In genomic region chr7:101108330-101108857, GRCh38 we compare ENCODE assay signal across 1 cellular context.
TF ChIP-seq lines count a peak whose summit lies in the region.

No MANE protein-coding gene starts in this region.

TF ChIP-seq in HepG2, 621 proteins besides CTCF, POLR2A, EP300 and RAD21 (continued from another document and continues in another):
- TF ChIP-seq ZBTB39 (CRISPR knock-in tag; IDR thresholded peaks at IDR 0.05) (no peak), PATZ1 (CRISPR knock-in tag; IDR thresholded peaks at IDR 0.05) (peak; percentile 48; the same call in 1 of the 2 replicates), ZNF772 (CRISPR knock-in tag; IDR thresholded peaks at IDR 0.05) (peak; percentile 41; the same call in 1 of the 2 replicates), ZNF326 (CRISPR knock-in tag; IDR thresholded peaks at IDR 0.05; ENCODE audit: borderline replicate concordance) (no peak), ARID2 (CRISPR knock-in tag; IDR thresholded peaks at IDR 0.05; ENCODE audit: borderline replicate concordance) (no peak), ZNF235 (CRISPR knock-in tag; IDR thresholded peaks at IDR 0.05; ENCODE audit: borderline replicate concordance) (no peak), RERE (CRISPR knock-in tag; IDR thresholded peaks at IDR 0.05; ENCODE audit: low read depth) (0 out of 2 replicates have a peak, but pooled peaks have one; percentile 21), ZNF75D (CRISPR knock-in tag; IDR thresholded peaks at IDR 0.05; ENCODE audit: borderline replicate concordance) (no peak), U2AF1 (optimal IDR thresholded peaks at IDR 0.05; ENCODE audit: low read depth, low read length) (no peak), TEAD2 (CRISPR knock-in tag; IDR thresholded peaks at IDR 0.05) (no peak), CAMTA2 (CRISPR knock-in tag; IDR thresholded peaks at IDR 0.05; ENCODE audit: borderline replicate concordance) (no peak), THYN1 (CRISPR knock-in tag; IDR thresholded peaks at IDR 0.05; ENCODE audit: borderline replicate concordance, low read depth) (no peak), ZNF274 (CRISPR knock-in tag; IDR thresholded peaks at IDR 0.05) (no peak), GPBP1L1 (CRISPR knock-in tag; IDR thresholded peaks at IDR 0.05) (no peak), ZNF101 (CRISPR knock-in tag; IDR thresholded peaks at IDR 0.05; ENCODE audit: borderline replicate concordance, low read depth) (no peak), HOXA3 (CRISPR knock-in tag; IDR thresholded peaks at IDR 0.05) (peak; percentile 61; the same call in 1 of the 2 replicates), SRSF1 (optimal IDR thresholded peaks at IDR 0.05; ENCODE audit: low read depth, low read length) (no peak), ZBTB4 (CRISPR knock-in tag; IDR thresholded peaks at IDR 0.05; ENCODE audit: borderline replicate concordance) (no peak), LRRFIP1 (CRISPR knock-in tag; conservative IDR thresholded peaks at IDR 0.05) (no peak), MED1 (CRISPR knock-in tag; IDR thresholded peaks at IDR 0.05) (peak; percentile 92), ZFP1 (CRISPR knock-in tag; IDR thresholded peaks at IDR 0.05) (no peak), MXD4 (CRISPR knock-in tag; IDR thresholded peaks at IDR 0.05) (no peak), ZNF3 (CRISPR knock-in tag; IDR thresholded peaks at IDR 0.05) (no peak), PHF20 (CRISPR knock-in tag; IDR thresholded peaks at IDR 0.05) (peak; percentile 43; the same call in 1 of the 2 replicates), ZKSCAN8 (CRISPR knock-in tag; IDR thresholded peaks at IDR 0.05; ENCODE audit: borderline replicate concordance) (no peak), ZSCAN9 (CRISPR knock-in tag; IDR thresholded peaks at IDR 0.05; ENCODE audit: borderline replicate concordance) (no peak), ZNF768 (CRISPR knock-in tag; IDR thresholded peaks at IDR 0.05) (peak; percentile 38; the same call in 1 of the 2 replicates), ZNF331 (CRISPR knock-in tag; IDR thresholded peaks at IDR 0.05) (0 out of 2 replicates have a peak, but pooled peaks have one; percentile 14), ZNF24 (IDR thresholded peaks at IDR 0.05) (no peak), GLI4 (CRISPR knock-in tag; IDR thresholded peaks at IDR 0.05; ENCODE audit: borderline replicate concordance) (no peak), POGK (CRISPR knock-in tag; conservative IDR thresholded peaks at IDR 0.05) (no peak), PPARG (CRISPR knock-in tag; conservative IDR thresholded peaks at IDR 0.05) (peak; percentile 67), PRPF4 (IDR thresholded peaks at IDR 0.05; ENCODE audit: low read depth, low read length, poor library complexity, severe bottlenecking) (no peak), RXRB (CRISPR knock-in tag; IDR thresholded peaks at IDR 0.05; ENCODE audit: borderline replicate concordance) (peak; percentile 79), KLF16 (CRISPR knock-in tag; IDR thresholded peaks at IDR 0.05) (no peak), HNRNPUL1 (IDR thresholded peaks at IDR 0.05; ENCODE audit: low read depth, low read length) (no peak), KLF15 (CRISPR knock-in tag; IDR thresholded peaks at IDR 0.05; ENCODE audit: borderline replicate concordance) (no peak), HIC2 (CRISPR knock-in tag; IDR thresholded peaks at IDR 0.05; ENCODE audit: low read depth) (peak; percentile 7; the same call in 1 of the 2 replicates), ZNF644 (CRISPR knock-in tag; IDR thresholded peaks at IDR 0.05; ENCODE audit: low read depth) (no peak), JUND (CRISPR knock-in tag; IDR thresholded peaks at IDR 0.05) (no peak), FOXK1 (CRISPR knock-in tag; IDR thresholded peaks at IDR 0.05; ENCODE audit: borderline replicate concordance, low read depth) (no peak), ZNF432 (CRISPR knock-in tag; IDR thresholded peaks at IDR 0.05; ENCODE audit: borderline replicate concordance) (no peak), KDM5B (CRISPR knock-in tag; IDR thresholded peaks at IDR 0.05; ENCODE audit: borderline replicate concordance) (peak; percentile 56; the same call in 1 of the 2 replicates), ZNF570 (CRISPR knock-in tag; IDR thresholded peaks at IDR 0.05; ENCODE audit: borderline replicate concordance) (no peak)
